In the genomic region with DNA sequence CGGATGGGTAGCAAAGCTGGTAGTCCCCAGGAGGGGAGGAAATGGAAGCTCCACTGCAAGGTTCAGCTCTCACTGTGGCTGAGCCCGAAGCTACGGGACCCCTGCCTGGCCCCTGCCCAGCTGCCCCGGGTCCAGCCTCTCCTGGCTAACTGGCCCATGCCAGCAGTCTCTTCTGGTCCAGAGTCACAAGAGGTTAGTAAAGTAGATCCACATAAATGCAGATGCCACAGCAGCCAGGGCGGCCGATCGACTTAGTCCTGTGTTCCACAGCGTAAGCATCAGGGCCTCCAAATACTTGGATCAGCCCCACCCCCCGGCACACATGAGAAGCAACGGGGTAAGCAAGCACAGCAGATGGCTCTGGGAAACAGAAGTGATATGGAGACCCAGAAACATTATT, we compare ENCODE assay signal across 13 cellular contexts.
"Had no signal": no experiment of that assay in that cellular context is flagged by ENCODE, and none has a peak within 500 bp of the region (broad histone marks: within the 10 kb centered on the region; RNA-seq: fewer than 3 reads in every experiment).

No MANE protein-coding gene starts in this region.

- H3K36me3 ChIP-seq: breast epithelium, left ventricle myocardium inferior, thyroid gland had no signal

- H3K27me3 ChIP-seq: thyroid gland had no signal

- DNase-seq: activated CD8-positive, alpha-beta T cell treated with anti-CD3 and anti-CD28 coated beads for 36 hours; activated gamma-delta T cell treated with Interleukin-2 at 50 U/mL for 16 hours; activated naive CD8-positive, alpha-beta T cell treated with anti-CD3 and anti-CD28 coated beads for 36 hours; activated T-cell treated with anti-CD3 and anti-CD28 coated beads for 4 hours; foreskin keratinocyte; left ventricle myocardium inferior; mesendoderm; nephron progenitor cell; SHP77 treated with DMSO at 0.1 percent for 48 hours; stimulated activated CD4-positive, alpha-beta T cell treated with anti-CD3 and anti-CD28 coated beads, Interleukin-4, amount 100 ng/mL, for 4 hours; T-helper 2 cell; thyroid gland had no signal

- H3K9me3 ChIP-seq: thyroid gland had no signal

- H3K4me1 ChIP-seq: breast epithelium, foreskin keratinocyte, left ventricle myocardium inferior, thyroid gland had no signal

- H3K27ac ChIP-seq: breast epithelium, foreskin keratinocyte, left ventricle myocardium inferior, thyroid gland had no signal

- H3K4me3 ChIP-seq: breast epithelium, left ventricle myocardium inferior, thyroid gland had no signal
